31 cellular contexts compared by ENCODE assay signal in genomic region chr7:135407884-135408283, GRCh38.
"Had no signal": no experiment of that assay in that cellular context is flagged by ENCODE, and none has a peak within 500 bp of the region (broad histone marks: within the 10 kb centered on the region; RNA-seq: fewer than 3 reads in every experiment).

No MANE protein-coding gene starts in this region.

- DNase-seq: activated B cell treated with CpG ODN at 0.5 μM for 24 hours; activated CD4-positive, alpha-beta memory T cell treated with anti-CD3 and anti-CD28 coated beads for 36 hours; activated CD4-positive, alpha-beta T cell treated with anti-CD3 and anti-CD28 coated beads for 4 hours; activated CD4-positive, alpha-beta T cell treated with anti-CD3 and anti-CD28 coated beads, Interleukin-2, amount 50 U/mL, for 1 hour; activated CD4-positive, CD25-positive, alpha-beta regulatory T cell treated with anti-CD3 and anti-CD28 coated beads, Interleukin-2, amount 50 U/mL, for 72 hours; activated CD8-positive, alpha-beta memory T cell treated with anti-CD3 and anti-CD28 coated beads, Interleukin-2, amount 50 U/mL, for 4 hours; activated effector memory CD4-positive, alpha-beta T cell treated with anti-CD3 and anti-CD28 coated beads, Interleukin-2, amount 50 U/mL, for 16 hours; activated naive CD4-positive, alpha-beta T cell; activated naive CD4-positive, alpha-beta T cell treated with anti-CD3 and anti-CD28 coated beads, Interleukin-2, amount 50 U/mL, for 16 hours; activated naive CD8-positive, alpha-beta T cell treated with anti-CD3 and anti-CD28 coated beads for 36 hours; activated T-cell treated with anti-CD3 and anti-CD28 coated beads for 4 hours; activated T-cell treated with anti-CD3 and anti-CD28 coated beads, Interleukin-2, amount 50 U/mL, for 4 hours; amniotic stem cell; aorta; brain microvascular endothelial cell; central memory CD4-positive, alpha-beta T cell; Karpas-422; MG63; NCI-H1048; NCI-H1436 treated with DMSO at 0.1 percent for 48 hours; NCI-H1694 treated with DMSO at 0.1 percent for 48 hours; NCI-H2029; NCI-H510A; NCI-H526; NCI-H748 treated with DMSO at 0.1 percent for 48 hours; NK-92 treated with Interleukin-12 subunit alpha and Interleukin-12 subunit beta, amount 100 ng/mL, for 24 hours; PC-9; SHP77; SJCRH30; T1000 had no signal

- H3K4me1 Mint-ChIP-seq: activated B cell treated with CpG ODN at 0.5 μM for 24 hours had no signal

- H3K9me3 Mint-ChIP-seq: activated B cell treated with CpG ODN at 0.5 μM for 24 hours; activated CD4-positive, alpha-beta memory T cell treated with anti-CD3 and anti-CD28 coated beads for 36 hours; activated naive CD8-positive, alpha-beta T cell treated with anti-CD3 and anti-CD28 coated beads for 36 hours; activated T-cell treated with anti-CD3 and anti-CD28 coated beads, Interleukin-2, amount 50 U/mL, for 4 hours; activated T-helper 1 cell treated with anti-CD3 and anti-CD28 coated beads, Interleukin-12 subunit alpha, Interleukin-12 subunit beta, Interleukin-2, Interleukin-4 antibody, amounts not matched to agents 30 ng/mL and 10 ng/mL and 1 ng/mL, durations not matched to agents 14 hours and 24 hours and 36 hours had no signal

- H3K4me3 Mint-ChIP-seq: activated B cell treated with CpG ODN at 0.5 μM for 24 hours; activated CD4-positive, alpha-beta memory T cell treated with anti-CD3 and anti-CD28 coated beads for 36 hours; activated naive CD8-positive, alpha-beta T cell treated with anti-CD3 and anti-CD28 coated beads for 36 hours; activated T-cell treated with anti-CD3 and anti-CD28 coated beads, Interleukin-2, amount 50 U/mL, for 4 hours; activated T-helper 1 cell treated with anti-CD3 and anti-CD28 coated beads, Interleukin-12 subunit alpha, Interleukin-12 subunit beta, Interleukin-2, Interleukin-4 antibody, amounts not matched to agents 30 ng/mL and 10 ng/mL and 1 ng/mL, durations not matched to agents 14 hours and 24 hours and 36 hours had no signal

- H3K27me3 Mint-ChIP-seq: activated B cell treated with CpG ODN at 0.5 μM for 24 hours; activated CD4-positive, alpha-beta memory T cell treated with anti-CD3 and anti-CD28 coated beads for 36 hours; activated naive CD8-positive, alpha-beta T cell treated with anti-CD3 and anti-CD28 coated beads for 36 hours had no signal

- ATAC-seq: activated T-cell treated with anti-CD3 and anti-CD28 coated beads, Interleukin-2, amount 50 U/mL, for 4 hours had no signal

- H3K27ac Mint-ChIP-seq: activated B cell treated with CpG ODN at 0.5 μM for 24 hours; activated CD4-positive, alpha-beta memory T cell treated with anti-CD3 and anti-CD28 coated beads for 36 hours; activated naive CD8-positive, alpha-beta T cell treated with anti-CD3 and anti-CD28 coated beads for 36 hours; activated T-helper 1 cell treated with anti-CD3 and anti-CD28 coated beads, Interleukin-12 subunit alpha, Interleukin-12 subunit beta, Interleukin-2, Interleukin-4 antibody, amounts not matched to agents 30 ng/mL and 10 ng/mL and 1 ng/mL, durations not matched to agents 14 hours and 24 hours and 36 hours had no signal
